8 cellular contexts compared by ENCODE assay signal in genomic region chr9:27888661-27889295, GRCh38.
A peak's percentile ranks its signal among the peaks of the same experiment; 100 is the strongest.
DNase-seq lines count a peak whose midpoint lies in the region; ATAC-seq and TF ChIP-seq lines count a peak whose summit lies in the region.

No MANE protein-coding gene starts in this region.

- H3K27ac Mint-ChIP-seq in T-helper 2 cell treated with Interferon-gamma antibody and Interleukin-4, amounts not matched to agents 5 μg/mL and 100 μg/mL, for 36 hours: no peak overlapping the region

- no peaks in the 10 kb centered on the region for H3K36me3 Mint-ChIP-seq in T-helper 2 cell treated with Interferon-gamma antibody and Interleukin-4, amounts not matched to agents 5 μg/mL and 100 μg/mL, for 36 hours (ENCODE audit: low read depth)

- H3K9me3 Mint-ChIP-seq in T-helper 2 cell treated with Interferon-gamma antibody and Interleukin-4, amounts not matched to agents 5 μg/mL and 100 μg/mL, for 36 hours: no peaks in the 10 kb centered on the region

- peak; percentile 70 for TF ChIP-seq CTCF in DND-41 (IDR thresholded peaks at IDR 0.05; ENCODE audit: borderline replicate concordance, extremely low read depth, low read length, poor library complexity, severe bottlenecking)
- peak in 2 of 5 experiments; percentile 22 to 51 for TF ChIP-seq CTCF in gastrocnemius medialis (IDR thresholded peaks at IDR 0.05 in 4 of 5, conservative IDR thresholded peaks at IDR 0.05 in 1 of 5)

- H3K36me3 ChIP-seq in DND-41 (ENCODE audit: insufficient read depth, low read length) (no peaks in the 10 kb centered on the region), gastrocnemius medialis (no peaks in the 10 kb centered on the region)

- H3K79me2 ChIP-seq in DND-41 (ENCODE audit: insufficient read depth, low read length): no peaks in the 10 kb centered on the region

- no peaks in the 10 kb centered on the region for H3K4me1 Mint-ChIP-seq in T-helper 2 cell treated with Interferon-gamma antibody and Interleukin-4, amounts not matched to agents 5 μg/mL and 100 μg/mL, for 36 hours (ENCODE audit: low read depth)

- no peaks in the 10 kb centered on the region for H3K9me3 ChIP-seq in DND-41 (ENCODE audit: insufficient read depth, low read length, severe bottlenecking)
- no peaks in the 10 kb centered on the region for H3K9me3 ChIP-seq in gastrocnemius medialis

- H2AFZ ChIP-seq in DND-41 (ENCODE audit: low read depth, low read length): no peak overlapping the region

- H3K4me3 Mint-ChIP-seq in T-helper 2 cell treated with Interferon-gamma antibody and Interleukin-4, amounts not matched to agents 5 μg/mL and 100 μg/mL, for 36 hours: no peak overlapping the region

- H3K4me3 ChIP-seq in DND-41 (ENCODE audit: low read depth in 1 of 2, low read length in 2 of 2): no peak overlapping the region
- H3K4me3 ChIP-seq in gastrocnemius medialis: no peak overlapping the region

- H3K27ac ChIP-seq in DND-41 (ENCODE audit: low read length): no peak overlapping the region
- no peak overlapping the region for H3K27ac ChIP-seq in gastrocnemius medialis

- H4K20me1 ChIP-seq in DND-41 (ENCODE audit: insufficient read depth, low read length): no peaks in the 10 kb centered on the region

- no peak overlapping the region for H3K4me2 ChIP-seq in DND-41 (ENCODE audit: insufficient read depth, low read length)

- peak; percentile 37 for DNase-seq in DND-41
- peak; percentile 5 for DNase-seq in GM19238 (ENCODE audit: insufficient read length, low spot score)
- peak; percentile 34 for DNase-seq in T-helper 2 cell treated with Interferon-gamma antibody and Interleukin-4, amounts not matched to agents 5 μg/mL and 100 μg/mL, for 36 hours (ENCODE audit: low spot score)
- peak; percentile 27 to 58 for DNase-seq in erythroblast (lab: John Stamatoyannopoulos, UW)
- DNase-seq in stimulated activated CD4-positive, alpha-beta T cell treated with anti-CD3 and anti-CD28 coated beads, Interleukin-4, amount 100 ng/mL, for 4 hours: peak; percentile 1 to 20
- no peak for DNase-seq in NCI-H510A (lab: John Stamatoyannopoulos, UW)
- no peak for DNase-seq in gastrocnemius medialis

- H3K4me1 ChIP-seq in DND-41 (ENCODE audit: insufficient read depth, low read length) (no peaks in the 10 kb centered on the region), gastrocnemius medialis (no peaks in the 10 kb centered on the region)

- no peak for TF ChIP-seq POLR2A in erythroblast (IDR thresholded peaks at IDR 0.05; ENCODE audit: low read length)
- TF ChIP-seq POLR2A in gastrocnemius medialis (IDR thresholded peaks at IDR 0.05): no peak

- intact Hi-C loops in gastrocnemius medialis (cut with DNase I; ENCODE audit: low total_unique reads): no loop called here

- no peak overlapping the region for H3K9ac ChIP-seq in DND-41 (ENCODE audit: low read depth, low read length)

- in situ Hi-C loops in gastrocnemius medialis (cut with MboI; ENCODE audit: low sequenced_read_pairs in 4 of 4): no loop called here

- ATAC-seq in DND-41 (ENCODE audit: insufficient read depth, low read depth) (peak; percentile 74), HG03095 (IDR thresholded peaks at IDR 0.05; ENCODE audit: unreplicated experiment) (peak; percentile 96), gastrocnemius medialis (no peak)

- H3K27me3 ChIP-seq in DND-41 (ENCODE audit: insufficient read depth, low read length, poor library complexity): no peaks in the 10 kb centered on the region
- H3K27me3 ChIP-seq in gastrocnemius medialis: no peaks in the 10 kb centered on the region

- H3K27me3 Mint-ChIP-seq in T-helper 2 cell treated with Interferon-gamma antibody and Interleukin-4, amounts not matched to agents 5 μg/mL and 100 μg/mL, for 36 hours (ENCODE audit: low read depth): no peaks in the 10 kb centered on the region

Comparison
In these comparisons a context has a peak if more than half of its experiments do, and no peak if none do; other contexts are left out.
1. ATAC-seq: peak in DND-41 (single experiment) and HG03095 (single experiment); none in gastrocnemius medialis (0 of 2).
2. DNase-seq: peak in DND-41 (single experiment), GM19238 (single experiment), T-helper 2 cell treated with Interferon-gamma antibody and Interleukin-4, amounts not matched to agents 5 μg/mL and 100 μg/mL, for 36 hours (single experiment), erythroblast (2 of 2) and stimulated activated CD4-positive, alpha-beta T cell treated with anti-CD3 and anti-CD28 coated beads, Interleukin-4, amount 100 ng/mL, for 4 hours (2 of 2); none in NCI-H510A (single experiment) and gastrocnemius medialis (0 of 2).